In the genomic region with DNA sequence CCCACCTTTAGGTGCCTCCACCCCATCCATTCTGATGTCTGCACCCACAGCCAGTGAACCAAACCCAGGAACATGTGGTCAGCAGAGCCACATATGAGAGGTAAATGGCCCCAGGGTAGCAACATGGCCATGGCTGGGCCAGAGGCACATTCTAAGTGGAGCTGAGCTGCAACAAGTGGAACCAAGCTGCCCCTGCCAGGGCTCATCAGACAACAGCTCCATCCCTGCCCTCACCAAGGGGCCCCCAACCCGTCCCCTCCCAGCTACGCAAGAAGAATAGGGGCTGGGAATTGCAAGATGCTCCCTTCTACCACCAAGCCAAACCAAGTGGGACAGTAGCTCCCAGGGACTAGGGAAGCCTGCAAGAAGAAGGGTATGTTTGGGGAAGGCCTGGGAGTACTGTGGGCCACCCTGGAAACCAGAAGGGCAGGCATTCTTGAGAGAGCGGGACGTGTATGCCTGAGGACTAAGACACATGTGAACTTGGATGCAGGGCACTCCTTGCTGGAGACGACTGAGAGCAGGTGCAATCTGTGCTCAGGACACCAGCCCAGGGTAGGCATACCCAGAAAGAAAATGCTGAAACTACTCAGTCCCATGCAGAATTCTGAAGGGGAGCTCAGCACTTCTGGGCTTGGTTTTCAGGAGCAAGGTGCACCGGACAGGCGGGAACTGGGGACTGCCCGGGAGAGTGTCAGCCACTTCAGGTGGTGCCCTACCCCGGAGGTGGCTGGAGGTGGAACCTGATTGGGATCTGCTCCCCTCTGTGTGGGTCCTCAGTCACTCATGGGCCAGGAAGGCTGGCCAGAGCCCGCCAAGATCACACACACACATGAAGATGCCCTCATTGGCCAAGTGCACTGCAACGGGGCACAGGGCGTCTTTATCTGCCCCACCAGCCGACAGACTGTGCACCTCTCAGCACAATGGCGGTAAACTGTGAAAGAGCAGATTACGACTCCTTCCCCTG, we compare ENCODE assay signal across 20 cellular contexts. TPM values are rescaled to one million over a fixed set of nuclear protein-coding genes. Genes with fewer than 3 reads are reported as not detected.
DNase-seq lines count a peak whose midpoint lies in the region; ATAC-seq and TF ChIP-seq lines count a peak whose summit lies in the region.
"Had no signal": no experiment of that assay in that cellular context is flagged by ENCODE, and none has a peak within 500 bp of the region (broad histone marks: within the 10 kb centered on the region; RNA-seq: fewer than 3 reads in every experiment).

No MANE protein-coding gene starts in this region.

- H3K4me3 ChIP-seq in cardiac muscle cell: no peak overlapping the region
- H3K4me3 ChIP-seq in osteoblast (ENCODE audit: insufficient read depth, low read length): no peak overlapping the region
- H3K4me3 ChIP-seq in upper lobe of right lung: no peak overlapping the region
- H3K4me3 ChIP-seq: tibial nerve had no signal

- no peak overlapping the region for H3K27ac Mint-ChIP-seq in nephron progenitor cell
- H3K27ac Mint-ChIP-seq: activated naive CD4-positive, alpha-beta T cell treated with anti-CD3 and anti-CD28 coated beads, Interleukin-2, amount 50 U/mL, for 24 hours; activated T-cell treated with anti-CD3 and anti-CD28 coated beads, Interleukin-2, amount 50 U/mL, for 24 hours; HFFc6 had no signal

- peak; percentile 65 for DNase-seq in Right ventricle myocardium inferior (ENCODE audit: missing footprints)
- DNase-seq in left cardiac atrium: no peak
- DNase-seq in cardiac muscle cell (ENCODE audit: low read depth in 1 of 2, low spot score in 1 of 2): no peak
- peak; percentile 34 for DNase-seq in osteoblast (ENCODE audit: insufficient read length, low spot score, missing footprints)
- peak; percentile 45 for DNase-seq in upper lobe of right lung
- no peak for DNase-seq in nephron progenitor cell
- no peak for DNase-seq in DMS79 (lab: John Stamatoyannopoulos, UW)
- DNase-seq: activated CD4-positive, alpha-beta T cell treated with anti-CD3 and anti-CD28 coated beads, Interleukin-2, amount 50 U/mL, for 48 hours; activated T-cell treated with anti-CD3 and anti-CD28 coated beads, Interleukin-2, amount 50 U/mL, for 24 hours; cortex of kidney; HFFc6; NCI-H1417; NCI-H2107; occipital lobe; stimulated activated CD4-positive, alpha-beta T cell treated with anti-CD3 and anti-CD28 coated beads, Interleukin-2, amount 100 ng/mL, for 24 hours; stimulated activated naive CD4-positive, alpha-beta T cell treated with Interleukin-2 at 50 U/mL for 16 hours had no signal

- no peak overlapping the region for H2AFZ ChIP-seq in osteoblast (ENCODE audit: low read length)

- H3K4me1 Mint-ChIP-seq in nephron progenitor cell: peaks cover 32% of the 10 kb centered on the region
- H3K4me1 Mint-ChIP-seq: activated naive CD4-positive, alpha-beta T cell treated with anti-CD3 and anti-CD28 coated beads, Interleukin-2, amount 50 U/mL, for 24 hours had no signal

- ATAC-seq in Right ventricle myocardium inferior (peak; percentile 31), left cardiac atrium (no peak), upper lobe of right lung (no peak), HG02981 (IDR thresholded peaks at IDR 0.05; ENCODE audit: unreplicated experiment) (no peak)

- peaks cover 6% of the 10 kb centered on the region for H3K27me3 Mint-ChIP-seq in nephron progenitor cell (ENCODE audit: low read depth, poor library complexity)

- no peaks in the 10 kb centered on the region for H4K20me1 ChIP-seq in osteoblast (ENCODE audit: insufficient read depth, low read length)

- H3K79me2 ChIP-seq in osteoblast (ENCODE audit: insufficient read depth, low read length): no peaks in the 10 kb centered on the region

- no peak overlapping the region for H3K4me3 Mint-ChIP-seq in nephron progenitor cell
- H3K4me3 Mint-ChIP-seq: activated naive CD4-positive, alpha-beta T cell treated with anti-CD3 and anti-CD28 coated beads, Interleukin-2, amount 50 U/mL, for 24 hours; activated T-cell treated with anti-CD3 and anti-CD28 coated beads, Interleukin-2, amount 50 U/mL, for 24 hours; HFFc6 had no signal

- no peaks in the 10 kb centered on the region for H3K9me3 Mint-ChIP-seq in nephron progenitor cell
- H3K9me3 Mint-ChIP-seq: activated naive CD4-positive, alpha-beta T cell treated with anti-CD3 and anti-CD28 coated beads, Interleukin-2, amount 50 U/mL, for 24 hours; activated T-cell treated with anti-CD3 and anti-CD28 coated beads, Interleukin-2, amount 50 U/mL, for 24 hours; HFFc6 had no signal

- peaks cover 19% of the 10 kb centered on the region for H3K4me1 ChIP-seq in cardiac muscle cell (ENCODE audit: low read depth)
- no peaks in the 10 kb centered on the region for H3K4me1 ChIP-seq in osteoblast (ENCODE audit: insufficient read depth, low read length)
- no peaks in the 10 kb centered on the region for H3K4me1 ChIP-seq in upper lobe of right lung

- no peaks in the 10 kb centered on the region for H3K36me3 Mint-ChIP-seq in nephron progenitor cell (ENCODE audit: low read depth)
- H3K36me3 Mint-ChIP-seq: activated naive CD4-positive, alpha-beta T cell treated with anti-CD3 and anti-CD28 coated beads, Interleukin-2, amount 50 U/mL, for 24 hours had no signal

- peak overlapping the region; percentile 100 for H3K27ac ChIP-seq in cardiac muscle cell
- no peak overlapping the region for H3K27ac ChIP-seq in osteoblast (ENCODE audit: low read depth, low read length)
- no peak overlapping the region for H3K27ac ChIP-seq in upper lobe of right lung
- H3K27ac ChIP-seq: tibial nerve had no signal

- intact Hi-C loops in Right ventricle myocardium inferior (cut with DNase I): no loop called here
- intact Hi-C loops in left cardiac atrium (cut with DNase I): no loop called here
- intact Hi-C loops in upper lobe of right lung (cut with DNase I): no loop called here

- no peaks in the 10 kb centered on the region for H3K27me3 ChIP-seq in cardiac muscle cell
- H3K27me3 ChIP-seq in osteoblast (ENCODE audit: insufficient read depth, low read length): peaks cover 8% of the 10 kb centered on the region
- H3K27me3 ChIP-seq in upper lobe of right lung: no peaks in the 10 kb centered on the region
- H3K27me3 ChIP-seq: tibial nerve had no signal

- H3K4me2 ChIP-seq in osteoblast (ENCODE audit: insufficient read depth, low read length): no peak overlapping the region

- H3K36me3 ChIP-seq in cardiac muscle cell: peaks cover 34% of the 10 kb centered on the region
- H3K36me3 ChIP-seq in osteoblast (ENCODE audit: insufficient read depth, low read length): no peaks in the 10 kb centered on the region
- no peaks in the 10 kb centered on the region for H3K36me3 ChIP-seq in upper lobe of right lung
- H3K36me3 ChIP-seq: tibial nerve had no signal

- no peak for TF ChIP-seq CTCF in cardiac muscle cell (IDR thresholded peaks at IDR 0.05; ENCODE audit: low read depth, low read length)
- TF ChIP-seq CTCF in osteoblast (IDR thresholded peaks at IDR 0.05; ENCODE audit: extremely low read depth, low read depth, low read length): no peak
- TF ChIP-seq CTCF in upper lobe of right lung (IDR thresholded peaks at IDR 0.05): no peak
- TF ChIP-seq CTCF in nephron progenitor cell (IDR thresholded peaks at IDR 0.05): no peak

- H3K9me3 ChIP-seq in cardiac muscle cell (ENCODE audit: low read depth) (no peaks in the 10 kb centered on the region), osteoblast (ENCODE audit: low read depth, low read length) (no peaks in the 10 kb centered on the region), upper lobe of right lung (no peaks in the 10 kb centered on the region)
- H3K9me3 ChIP-seq: tibial nerve had no signal

RNA-seq across cellular contexts. Expression of a gene that starts 9.5 kb away (rescaled TPM):
- total RNA-seq in Right ventricle myocardium inferior: 11,437 TPM
- total RNA-seq in left cardiac atrium: 100 to 1,000 TPM; 157 to 557 TPM
- total RNA-seq in cardiac muscle cell: 2,390 and 3,091 TPM in 2 replicates
- 2,590 and 3,027 TPM in 2 replicates for polyA plus RNA-seq in cardiac muscle cell
- total RNA-seq in osteoblast: not detected in 2 replicates
- 3.8 TPM for total RNA-seq in upper lobe of right lung
- total RNA-seq: occipital lobe had no signal
- polyA plus RNA-seq: AG04450 had no signal

RNA-seq across cellular contexts. Expression of a gene that starts 23.8 kb away (rescaled TPM):
- total RNA-seq in Right ventricle myocardium inferior (12.7 TPM), left cardiac atrium (10 to 100 TPM in 1 of 2 donors, 1 to 10 TPM in 1; 5.4 to 10.0 TPM), cardiac muscle cell (101 and 121 TPM in 2 replicates), osteoblast (0.29 and 0.36 TPM in 2 replicates), upper lobe of right lung (14.9 TPM)
- 112 and 164 TPM in 2 replicates for polyA plus RNA-seq in cardiac muscle cell

Comparison
In these comparisons a context has a peak if more than half of its experiments do, and no peak if none do; other contexts are left out.
1. DNase-seq: peak in Right ventricle myocardium inferior (single experiment), osteoblast (single experiment) and upper lobe of right lung (single experiment); none in left cardiac atrium (single experiment), cardiac muscle cell (0 of 2), nephron progenitor cell (single experiment) and DMS79 (single experiment).
2. RNA of a gene that starts 9.5 kb away (total RNA-seq): 11,437 TPM in Right ventricle myocardium inferior (single experiment), 2,390 to 3,091 TPM in cardiac muscle cell and 157 to 557 TPM in left cardiac atrium; 3.8 TPM in upper lobe of right lung (single experiment) and not detected in osteoblast; every median in the first group is over 10 times any median in the second.